9 cellular contexts compared by ENCODE assay signal in the genomic region with DNA sequence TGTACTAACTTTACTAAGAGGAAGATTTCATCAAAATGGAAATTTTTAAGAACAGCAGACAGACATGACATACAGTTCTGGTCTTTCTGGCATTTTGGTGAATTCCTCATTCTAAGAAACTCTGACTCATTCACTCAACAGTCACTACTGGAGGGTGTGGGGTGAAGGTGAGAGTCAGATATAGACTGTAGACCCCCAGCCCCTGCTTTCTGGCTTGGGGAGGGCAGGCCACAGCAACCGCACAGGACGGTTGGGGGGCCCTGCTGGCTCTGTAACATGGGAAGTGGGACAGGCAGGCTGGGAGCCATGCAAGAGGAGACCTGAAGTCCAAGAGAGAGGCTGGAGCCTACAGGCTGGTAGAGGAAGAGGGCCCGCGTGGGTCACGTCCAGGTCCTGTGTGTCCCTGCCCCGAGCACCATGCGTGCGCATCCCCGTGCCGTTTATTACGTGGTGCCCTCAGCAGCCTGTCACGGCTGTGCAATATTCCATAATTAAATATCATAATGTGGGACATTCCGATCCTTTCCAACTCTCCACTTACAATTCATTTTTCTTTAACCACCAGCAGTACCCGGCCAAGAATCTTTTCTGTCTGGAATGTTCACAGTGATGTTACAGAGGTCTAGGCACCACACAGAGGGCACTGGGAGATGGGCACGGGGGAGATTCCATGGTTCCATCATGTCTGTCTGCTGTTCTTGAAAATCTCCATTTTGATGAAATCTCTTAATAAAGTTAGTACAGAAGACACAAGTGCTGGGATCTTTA.
DNase-seq lines count a peak whose midpoint lies in the region; ATAC-seq, FAIRE-seq and TF ChIP-seq lines count a peak whose summit lies in the region.
"Had no signal": no experiment of that assay in that cellular context is flagged by ENCODE, and none has a peak within 500 bp of the region (broad histone marks: within the 10 kb centered on the region; RNA-seq: fewer than 3 reads in every experiment).

No MANE protein-coding gene starts in this region.

- H3K9me3 Mint-ChIP-seq in stimulated activated naive B cell treated with anti-CD40 and anti-IgM and Interleukin-4, amounts not matched to agents 10 μg/mL and 1 μg/mL and 100 μg/mL, for 72 hours = peaks cover 3 to 9% of the 10 kb centered on the region in 2 donors

- BruUV-seq in endothelial cell of umbilical vein (replicated peaks; lab: Mats Ljungman, UMichigan) = no TSS peak

- no peaks in the 10 kb centered on the region for H4K20me1 ChIP-seq in endothelial cell of umbilical vein (replicated peaks; ENCODE audit: control insufficient read depth, extremely low read depth, insufficient read depth, low read length)

- intact Hi-C loops in endothelial cell of umbilical vein (cut with micrococcal nuclease) (no loop called here), cardiac septum (cut with DNase I) (no loop called here)

- H3K4me2 ChIP-seq in endothelial cell of umbilical vein (ENCODE audit: insufficient read depth, low read length) = no peak overlapping the region

- dilution Hi-C loops in endothelial cell of umbilical vein (cut with MboI; ENCODE audit: extremely low pct_ligation_motif_present, low sequenced_read_pairs) = no loop called here

- peak; percentile 77 for DNase-seq in activated CD4-positive, alpha-beta T cell treated with anti-CD3 and anti-CD28 coated beads for 48 hours
- DNase-seq in endothelial cell of umbilical vein (ENCODE audit: low read depth, low spot score) (no peak), cardiac septum (ENCODE audit: low spot score) (no peak), NCI-H1930 (lab: John Stamatoyannopoulos, UW) (no peak), NCI-H524 (lab: John Stamatoyannopoulos, UW) (no peak)
- DNase-seq in stimulated activated naive B cell treated with anti-CD40 and anti-IgM and Interleukin-4, amounts not matched to agents 10 μg/mL and 1 μg/mL and 100 μg/mL, for 72 hours = peak; percentile 53
- DNase-seq: thyroid gland had no signal

- peaks cover 52 to 71% of the 10 kb centered on the region in 2 donors for H3K36me3 Mint-ChIP-seq in stimulated activated naive B cell treated with anti-CD40 and anti-IgM and Interleukin-4, amounts not matched to agents 10 μg/mL and 1 μg/mL and 100 μg/mL, for 72 hours

- H3K27ac Mint-ChIP-seq in stimulated activated naive B cell treated with anti-CD40 and anti-IgM and Interleukin-4, amounts not matched to agents 10 μg/mL and 1 μg/mL and 100 μg/mL, for 72 hours = peak overlapping the region; percentile 99

- no peak for TF ChIP-seq POLR2A in endothelial cell of umbilical vein (IDR thresholded peaks at IDR 0.05; ENCODE audit: low read depth, low read length)

- no peaks in the 10 kb centered on the region for H3K9me3 ChIP-seq in endothelial cell of umbilical vein (replicated peaks; ENCODE audit: control insufficient read depth, insufficient read depth, low read length)
- H3K9me3 ChIP-seq: thyroid gland had no signal

- no peak overlapping the region for H3K4me3 ChIP-seq in endothelial cell of umbilical vein (replicated peaks in 1 of 3; ENCODE audit: insufficient read depth in 1 of 3, low read depth in 1 of 3, low read length in 3 of 3)
- H3K4me3 ChIP-seq: thyroid gland had no signal

- no peaks in the 10 kb centered on the region for H3K27me3 ChIP-seq in endothelial cell of umbilical vein (ENCODE audit: control insufficient read depth in 2 of 2, insufficient read depth in 2 of 2, low read length in 2 of 2)
- H3K27me3 ChIP-seq: thyroid gland had no signal

- no peak for FAIRE-seq in endothelial cell of umbilical vein (lab: Jason Lieb, UNC)

- H3K4me1 ChIP-seq in endothelial cell of umbilical vein (ENCODE audit: control insufficient read depth, extremely low read depth, insufficient read depth, low read length) = peaks cover 14% of the 10 kb centered on the region

- H3K4me3 Mint-ChIP-seq in stimulated activated naive B cell treated with anti-CD40 and anti-IgM and Interleukin-4, amounts not matched to agents 10 μg/mL and 1 μg/mL and 100 μg/mL, for 72 hours = peak overlapping the region; percentile 70 to 75

- ATAC-seq in HG03442 (IDR thresholded peaks at IDR 0.05; ENCODE audit: unreplicated experiment) (peak; percentile 19), GM19463 (IDR thresholded peaks at IDR 0.05; ENCODE audit: unreplicated experiment) (no peak)
- ATAC-seq in stimulated activated naive B cell treated with anti-CD40 and anti-IgM and Interleukin-4, amounts not matched to agents 10 μg/mL and 1 μg/mL and 100 μg/mL, for 72 hours (replicated peaks) = peak; percentile 53 to 59

- TF ChIP-seq CTCF in endothelial cell of umbilical vein (IDR thresholded peaks at IDR 0.05; ENCODE audit: extremely low read depth in 1 of 2, insufficient read depth in 1 of 2, low read depth in 1 of 2, low read length in 2 of 2) = no peak

- H3K36me3 ChIP-seq in endothelial cell of umbilical vein (ENCODE audit: control insufficient read depth in 2 of 2, extremely low read depth in 1 of 2, insufficient read depth in 2 of 2, low read length in 2 of 2) = no peaks in the 10 kb centered on the region
- H3K36me3 ChIP-seq: thyroid gland had no signal

- H3K4me1 Mint-ChIP-seq in stimulated activated naive B cell treated with anti-CD40 and anti-IgM and Interleukin-4, amounts not matched to agents 10 μg/mL and 1 μg/mL and 100 μg/mL, for 72 hours = peaks cover 82 to 100% of the 10 kb centered on the region in 2 donors

- H3K79me2 ChIP-seq in endothelial cell of umbilical vein (ENCODE audit: control insufficient read depth, insufficient read depth, low read length) = no peaks in the 10 kb centered on the region

- H3K27me3 Mint-ChIP-seq in stimulated activated naive B cell treated with anti-CD40 and anti-IgM and Interleukin-4, amounts not matched to agents 10 μg/mL and 1 μg/mL and 100 μg/mL, for 72 hours = no peaks in the 10 kb centered on the region

- POLR2A ChIA-PET in endothelial cell of umbilical vein (lab: Charles Lee) = no interaction called here

- H3K9ac ChIP-seq in endothelial cell of umbilical vein (replicated peaks; ENCODE audit: extremely low read depth, insufficient read depth, low read length) = no peak overlapping the region

- no peak overlapping the region for H2AFZ ChIP-seq in endothelial cell of umbilical vein (ENCODE audit: low read depth, low read length)

- H3K9me1 ChIP-seq in endothelial cell of umbilical vein (replicated peaks; ENCODE audit: control insufficient read depth, extremely low read depth, insufficient read depth, low read length) = no peaks in the 10 kb centered on the region

- no peak overlapping the region for H3K27ac ChIP-seq in endothelial cell of umbilical vein (ENCODE audit: insufficient read depth, low read depth, low read length)
- H3K27ac ChIP-seq: thyroid gland had no signal

- CTCF ChIA-PET in endothelial cell of umbilical vein (lab: Charles Lee) = interaction anchor here (3.4 kb wide), 1 partner anchor 127 kb away, joined by 17 read pairs; no protein-coding TSS in a partner anchor

TF ChIP-seq in endothelial cell of umbilical vein, 7 proteins besides CTCF, POLR2A, EP300 and RAD21:
- TF ChIP-seq, protein P1, sequence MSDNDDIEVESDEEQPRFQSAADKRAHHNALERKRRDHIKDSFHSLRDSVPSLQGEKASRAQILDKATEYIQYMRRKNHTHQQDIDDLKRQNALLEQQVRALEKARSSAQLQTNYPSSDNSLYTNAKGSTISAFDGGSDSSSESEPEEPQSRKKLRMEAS (IDR thresholded peaks at IDR 0.05; ENCODE audit: insufficient read depth, insufficient read length) = no peak
- TF ChIP-seq FOS (IDR thresholded peaks at IDR 0.05; ENCODE audit: borderline replicate concordance, insufficient read depth, low read length) = peak; percentile 43
TF ChIP-seq in endothelial cell of umbilical vein: peak in this region for 1.

Comparison
In these comparisons a context has a peak if more than half of its experiments do, and no peak if none do; other contexts are left out.
1. DNase-seq: peak in activated CD4-positive, alpha-beta T cell treated with anti-CD3 and anti-CD28 coated beads for 48 hours (single experiment) and stimulated activated naive B cell treated with anti-CD40 and anti-IgM and Interleukin-4, amounts not matched to agents 10 μg/mL and 1 μg/mL and 100 μg/mL, for 72 hours (single experiment); none in endothelial cell of umbilical vein (single experiment), cardiac septum (single experiment), NCI-H1930 (0 of 2) and NCI-H524 (0 of 2).